Comparison of ENCODE assay signal across 16 cellular contexts in the genomic region with DNA sequence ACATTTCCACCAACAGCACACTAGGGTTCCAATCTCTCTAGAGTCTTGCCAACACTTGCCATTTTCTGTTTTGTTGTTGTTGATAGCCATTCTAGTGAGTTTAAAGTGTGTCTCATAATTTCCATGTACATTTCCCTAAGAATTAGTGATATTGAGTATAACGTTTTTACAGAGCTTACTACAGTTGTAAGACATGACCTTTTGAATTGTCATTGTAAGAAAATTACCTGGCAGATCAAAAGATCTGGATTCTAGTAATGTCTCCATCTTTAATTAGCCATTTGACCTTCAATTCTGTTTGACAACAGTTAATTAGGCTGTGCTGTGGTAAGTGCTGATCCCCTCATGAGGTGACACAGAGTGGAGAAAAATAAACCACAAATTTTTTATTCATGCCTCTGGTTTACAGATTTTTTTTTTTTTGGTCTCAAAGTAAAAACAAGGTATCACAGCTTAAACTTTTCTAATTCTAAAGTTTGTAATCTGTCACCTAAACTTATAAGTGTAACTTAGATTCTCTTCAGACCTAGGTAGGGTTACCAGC. TPM values are rescaled to one million over a fixed set of nuclear protein-coding genes. Genes with fewer than 3 reads are reported as not detected.
"Had no signal": no experiment of that assay in that cellular context is flagged by ENCODE, and none has a peak within 500 bp of the region (broad histone marks: within the 10 kb centered on the region; RNA-seq: fewer than 3 reads in every experiment).

No MANE protein-coding gene starts in this region.

- H3K27ac ChIP-seq: left lung, thoracic aorta had no signal

- ATAC-seq: SK-N-SH treated with all-trans-retinoic acid at 6 μM for 48 hours had no signal

- H3K36me3 Mint-ChIP-seq: brain had no signal

- H3K9me3 ChIP-seq: left lung, thoracic aorta had no signal

- H3K27me3 ChIP-seq: left lung had no signal

- DNase-seq: activated CD4-positive, alpha-beta T cell treated with anti-CD3 and anti-CD28 coated beads, Interleukin-2, amount 50 U/mL, for 1 hour; anterior cingulate cortex; caudate nucleus; head of caudate nucleus; left lung; mammary epithelial cell; midbrain; retina; stimulated activated CD4-positive, alpha-beta T cell treated with anti-CD3 and anti-CD28 coated beads, Interleukin-12 subunit alpha, Interleukin-12 subunit beta, amount 100 ng/mL, for 4 hours; stimulated activated CD4-positive, alpha-beta T cell treated with anti-CD3 and anti-CD28 coated beads, Interleukin-1b, Interleukin-23, amount 100 ng/mL, for 48 hours; T-helper 1 cell; T-helper 9 cell had no signal

- H3K4me3 Mint-ChIP-seq: brain had no signal

- H3K36me3 ChIP-seq: left lung, thoracic aorta had no signal

- H3K4me1 Mint-ChIP-seq: brain had no signal

- H3K4me3 ChIP-seq: left lung, thoracic aorta had no signal

- H3K27ac Mint-ChIP-seq: brain had no signal

RNA-seq across cellular contexts. Expression of a gene that starts 20.9 kb away (rescaled TPM):
- polyA plus RNA-seq: neural cell had no signal
